ENCODE assay signal across 17 cellular contexts in genomic region chr9:117462926-117463325, GRCh38. TPM values are rescaled to one million over a fixed set of nuclear protein-coding genes. Genes with fewer than 3 reads are reported as not detected.
DNase-seq lines count a peak whose midpoint lies in the region; ATAC-seq lines count a peak whose summit lies in the region.
"Had no signal": no experiment of that assay in that cellular context is flagged by ENCODE, and none has a peak within 500 bp of the region (broad histone marks: within the 10 kb centered on the region; RNA-seq: fewer than 3 reads in every experiment).

No MANE protein-coding gene starts in this region.

- peaks cover 2% of the 10 kb centered on the region for H3K27me3 Mint-ChIP-seq in activated T-helper 1 cell treated with anti-CD3 and anti-CD28 coated beads, Interleukin-12 subunit alpha, Interleukin-12 subunit beta, Interleukin-2, Interleukin-4 antibody, amounts not matched to agents 30 ng/mL and 10 ng/mL and 1 ng/mL, durations not matched to agents 14 hours and 24 hours and 36 hours (ENCODE audit: insufficient read depth)
- H3K27me3 Mint-ChIP-seq: CD8-positive, alpha-beta memory T cell had no signal

- no peak for ATAC-seq in GM21619 (IDR thresholded peaks at IDR 0.05; ENCODE audit: unreplicated experiment)

- no peaks in the 10 kb centered on the region for H3K9me3 Mint-ChIP-seq in activated T-helper 1 cell treated with anti-CD3 and anti-CD28 coated beads, Interleukin-12 subunit alpha, Interleukin-12 subunit beta, Interleukin-2, Interleukin-4 antibody, amounts not matched to agents 30 ng/mL and 10 ng/mL and 1 ng/mL, durations not matched to agents 14 hours and 24 hours and 36 hours

- H3K36me3 Mint-ChIP-seq in activated T-helper 1 cell treated with anti-CD3 and anti-CD28 coated beads, Interleukin-12 subunit alpha, Interleukin-12 subunit beta, Interleukin-2, Interleukin-4 antibody, amounts not matched to agents 30 ng/mL and 10 ng/mL and 1 ng/mL, durations not matched to agents 14 hours and 24 hours and 36 hours (ENCODE audit: low read depth), result no peaks in the 10 kb centered on the region
- H3K36me3 Mint-ChIP-seq: CD8-positive, alpha-beta memory T cell had no signal

- intact Hi-C loops in activated T-helper 1 cell treated with anti-CD3 and anti-CD28 coated beads, Interleukin-12 subunit alpha, Interleukin-12 subunit beta, Interleukin-2, Interleukin-4 antibody, amounts not matched to agents 30 ng/mL and 10 ng/mL and 1 ng/mL, durations not matched to agents 14 hours and 24 hours and 36 hours (cut with micrococcal nuclease), result no loop called here

- no peak overlapping the region for H3K4me3 Mint-ChIP-seq in activated T-helper 1 cell treated with anti-CD3 and anti-CD28 coated beads, Interleukin-12 subunit alpha, Interleukin-12 subunit beta, Interleukin-2, Interleukin-4 antibody, amounts not matched to agents 30 ng/mL and 10 ng/mL and 1 ng/mL, durations not matched to agents 14 hours and 24 hours and 36 hours
- H3K4me3 Mint-ChIP-seq: CD8-positive, alpha-beta memory T cell had no signal

- DNase-seq in DMS 273 (lab: John Stamatoyannopoulos, UW; ENCODE audit: unreplicated experiment) (peak; percentile 83), LHCN-M2 (ENCODE audit: low read depth) (peak; percentile 73), NCI-H69 (lab: John Stamatoyannopoulos, UW) (peak; percentile 36), pons (ENCODE audit: low spot score) (peak; percentile 21), middle frontal gyrus (ENCODE audit: extremely low spot score, low spot score) (no peak)
- no peak for DNase-seq in activated T-helper 1 cell treated with anti-CD3 and anti-CD28 coated beads, Interleukin-12 subunit alpha, Interleukin-12 subunit beta, Interleukin-2, Interleukin-4 antibody, amounts not matched to agents 30 ng/mL and 10 ng/mL and 1 ng/mL, durations not matched to agents 14 hours and 24 hours and 36 hours (ENCODE audit: low spot score)
- DNase-seq: Calu3; CD8-positive, alpha-beta memory T cell; DMS53; GF-D8; MM.1S; NCI-H1048; NCI-H146; NCI-H748 treated with DMSO at 0.1 percent for 48 hours; OCI-M1; T-helper 1 cell had no signal

- H3K27ac Mint-ChIP-seq in activated T-helper 1 cell treated with anti-CD3 and anti-CD28 coated beads, Interleukin-12 subunit alpha, Interleukin-12 subunit beta, Interleukin-2, Interleukin-4 antibody, amounts not matched to agents 30 ng/mL and 10 ng/mL and 1 ng/mL, durations not matched to agents 14 hours and 24 hours and 36 hours, result no peak overlapping the region
- H3K27ac Mint-ChIP-seq: CD8-positive, alpha-beta memory T cell had no signal

- no peaks in the 10 kb centered on the region for H3K4me1 Mint-ChIP-seq in activated T-helper 1 cell treated with anti-CD3 and anti-CD28 coated beads, Interleukin-12 subunit alpha, Interleukin-12 subunit beta, Interleukin-2, Interleukin-4 antibody, amounts not matched to agents 30 ng/mL and 10 ng/mL and 1 ng/mL, durations not matched to agents 14 hours and 24 hours and 36 hours (ENCODE audit: low read depth)
- H3K4me1 Mint-ChIP-seq: CD8-positive, alpha-beta memory T cell had no signal

RNA-seq across cellular contexts. Expression of gene ASTN2, which starts 48.1 kb away (rescaled TPM):
- 10.9 and 11.8 TPM in 2 replicates for total RNA-seq in LHCN-M2 (2014; rRNA removed)
- polyA plus RNA-seq in LHCN-M2 (2012), result 5.6 TPM
- 2.5 and 3.3 TPM in 2 replicates for total RNA-seq in activated T-helper 1 cell treated with anti-CD3 and anti-CD28 coated beads, Interleukin-12 subunit alpha, Interleukin-12 subunit beta, Interleukin-2, Interleukin-4 antibody, amounts not matched to agents 30 ng/mL and 10 ng/mL and 1 ng/mL, durations not matched to agents 14 hours and 24 hours and 36 hours

Comparison
In these comparisons a context has a peak if more than half of its experiments do, and no peak if none do; other contexts are left out.
1. DNase-seq: peak in DMS 273 (single experiment), LHCN-M2 (single experiment), NCI-H69 (single experiment) and pons (single experiment); none in activated T-helper 1 cell treated with anti-CD3 and anti-CD28 coated beads, Interleukin-12 subunit alpha, Interleukin-12 subunit beta, Interleukin-2, Interleukin-4 antibody, amounts not matched to agents 30 ng/mL and 10 ng/mL and 1 ng/mL, durations not matched to agents 14 hours and 24 hours and 36 hours (single experiment) and middle frontal gyrus (single experiment).